9 cellular contexts compared by ENCODE assay signal in genomic region chr13:106139942-106140341, GRCh38.
"Had no signal": no experiment of that assay in that cellular context is flagged by ENCODE, and none has a peak within 500 bp of the region (broad histone marks: within the 10 kb centered on the region; RNA-seq: fewer than 3 reads in every experiment).

No MANE protein-coding gene starts in this region.

- H3K36me3 ChIP-seq: HAP-1 had no signal

- H2AFZ ChIP-seq: GM23248 had no signal

- FAIRE-seq: HepG2 had no signal

- H3K9ac ChIP-seq: GM23248, KMS-11 had no signal

- H3K4me2 ChIP-seq: KMS-11 had no signal

- ATAC-seq: HepG2 had no signal

- H3K4me1 ChIP-seq: HAP-1 had no signal

- H3K27me3 Mint-ChIP-seq: IgD-negative memory B cell had no signal

- H3K36me3 Mint-ChIP-seq: IgD-negative memory B cell had no signal

- H3K27ac ChIP-seq: GM23248, HL-60, KMS-11 had no signal

- H3K4me3 ChIP-seq: GM23248, HAP-1 had no signal

- DNase-seq: GM23248, GOT3, H7, KBM-7 had no signal

- H3K9me3 ChIP-seq: HAP-1 had no signal

- H3K4me3 Mint-ChIP-seq: IgD-negative memory B cell had no signal

- H3K27ac Mint-ChIP-seq: IgD-negative memory B cell had no signal
